ENCODE assay signal across 24 cellular contexts in genomic region chr4:1822568-1823544, GRCh38. TPM values are rescaled to one million over a fixed set of nuclear protein-coding genes. Genes with fewer than 3 reads are reported as not detected.
"Had no signal": no experiment of that assay in that cellular context is flagged by ENCODE, and none has a peak within 500 bp of the region (broad histone marks: within the 10 kb centered on the region; RNA-seq: fewer than 3 reads in every experiment).

No MANE protein-coding gene starts in this region.

- H2AFZ ChIP-seq: neural progenitor cell had no signal

- H3K4me3 ChIP-seq: coronary artery, gastrocnemius medialis, left lung, neural progenitor cell, pancreas, right lobe of liver, suprapubic skin had no signal

- H3K36me3 ChIP-seq: neural progenitor cell had no signal

- H3K4me1 ChIP-seq: left lung, suprapubic skin had no signal

- FAIRE-seq: endothelial cell of umbilical vein, kidney, pancreas, small intestine had no signal

- H3K9ac ChIP-seq: neural progenitor cell had no signal

- H3K9me3 ChIP-seq: gastrocnemius medialis, left lung, pancreas, right lobe of liver, suprapubic skin had no signal

- H3K4me2 ChIP-seq: neural progenitor cell had no signal

- ATAC-seq: gastrocnemius medialis; left lung; naive thymus-derived CD4-positive, alpha-beta T cell; pancreas; right lobe of liver; stimulated activated naive CD8-positive, alpha-beta T cell treated with anti-CD3 and anti-CD28 coated beads, Interleukin-15, amount 100 ng/mL, for 72 hours had no signal

- H3K27me3 ChIP-seq: gastrocnemius medialis, left lung, neural progenitor cell, pancreas, right lobe of liver, suprapubic skin had no signal

- DNase-seq: dermis blood vessel endothelial cell; effector memory CD4-positive, alpha-beta T cell; erythroblast; gastrocnemius medialis; head of caudate nucleus; kidney; left lung; mesendoderm; midbrain; naive thymus-derived CD4-positive, alpha-beta T cell; nucleus accumbens; retina; small intestine; stimulated activated CD4-positive, alpha-beta T cell treated with anti-CD3 and anti-CD28 coated beads, Interleukin-15, amount 100 ng/mL, for 24 hours; stimulated activated CD4-positive, alpha-beta T cell treated with anti-CD3 and anti-CD28 coated beads, Interleukin-2, amount 100 ng/mL, for 48 hours; stimulated activated naive CD4-positive, alpha-beta T cell; stimulated activated naive CD8-positive, alpha-beta T cell treated with anti-CD3 and anti-CD28 coated beads, Interleukin-15, amount 100 ng/mL, for 72 hours; trophoblast cell had no signal

- H3K27ac ChIP-seq: coronary artery, gastrocnemius medialis, left lung, neural progenitor cell, pancreas, right lobe of liver, suprapubic skin had no signal

RNA-seq across cellular contexts. Expression of gene FGFR3, which starts 29.8 kb away (rescaled TPM):
- polyA plus RNA-seq: naive thymus-derived CD4-positive, alpha-beta T cell had no signal
